In genomic region chr3:11720220-11721113, GRCh38 we compare ENCODE assay signal across 8 cellular contexts.
A peak's percentile ranks its signal among the peaks of the same experiment; 100 is the strongest.
DNase-seq lines count a peak whose midpoint lies in the region; ATAC-seq, FAIRE-seq and TF ChIP-seq lines count a peak whose summit lies in the region.

No MANE protein-coding gene starts in this region.

- no peak for TF ChIP-seq CTCF in dorsolateral prefrontal cortex (IDR thresholded peaks at IDR 0.05 in 54 of 56, conservative IDR thresholded peaks at IDR 0.05 in 2 of 56; ENCODE audit: low read depth in 1 of 56, partially characterized antibody in 56 of 56)
- TF ChIP-seq CTCF in HepG2 (CRISPR knock-in tag; IDR thresholded peaks at IDR 0.05), result peak; percentile 15; the same call in 1 of the 2 replicates

- H4K20me1 ChIP-seq in HepG2 (ENCODE audit: insufficient read depth, low read length), result no peaks in the 10 kb centered on the region

- H3K4me3 ChIP-seq in dorsolateral prefrontal cortex (peak overlapping the region; percentile 56 to 94 (median 85)), HepG2 (replicated peaks in 1 of 3; ENCODE audit: insufficient read depth in 1 of 3, low read depth in 2 of 3, low read length in 3 of 3) (peak overlapping the region; percentile 88 to 95 (median 92))

- TSS peak; percentile 50 for BruUV-seq in HepG2 (replicated peaks; lab: Mats Ljungman, UMichigan)

- POLR2A ChIA-PET in HepG2 (lab: Yijun Ruan, JAX), result no interaction called here

- H3K27me3 ChIP-seq in dorsolateral prefrontal cortex (no peaks in the 10 kb centered on the region), HepG2 (ENCODE audit: control insufficient read depth in 1 of 2, insufficient read depth in 2 of 2, low read length in 2 of 2) (peaks cover 0 to 13% of the 10 kb centered on the region in 2 experiments; a peak in 2 of 5 replicates)

- H3K79me2 ChIP-seq in HepG2 (ENCODE audit: insufficient read depth, low read length), result peaks cover 26% of the 10 kb centered on the region

- in situ Hi-C loops in HepG2 (cut with HindIII; ENCODE audit: extremely low pct_ligation_motif_present, low pct_unique_long_range_greater_than_20kb), result no loop called here

- H3K27ac ChIP-seq in dorsolateral prefrontal cortex (peak overlapping the region in 54 of 59 donors; percentile 14 to 93 (median 80)), HepG2 (ENCODE audit: extremely low read length, insufficient read depth, low read length) (no peak overlapping the region)

- H3K4me1 ChIP-seq in HepG2 (ENCODE audit: insufficient read depth, low read length), result peaks cover 36% of the 10 kb centered on the region

- H2AFZ ChIP-seq in HepG2 (ENCODE audit: low read length), result peak overlapping the region; percentile 73

- H3K9me3 ChIP-seq in HepG2 (ENCODE audit: low read length), result no peaks in the 10 kb centered on the region

- peak; percentile 7; the same call in 1 of the 2 replicates for TF ChIP-seq RAD21 in HepG2 (CRISPR knock-in tag; IDR thresholded peaks at IDR 0.05)

- ATAC-seq in HG02798 (IDR thresholded peaks at IDR 0.05; ENCODE audit: poor library complexity, unreplicated experiment) (peak; percentile 36), HepG2 (peak; percentile 65)

- peak; percentile 58 for DNase-seq in GM04503 (ENCODE audit: low read depth)
- peak; percentile 37 for DNase-seq in NCI-H345 treated with DMSO at 0.1 percent for 48 hours (lab: John Stamatoyannopoulos, UW; ENCODE audit: unreplicated experiment)
- peak; percentile 4 to 26 for DNase-seq in activated CD4-positive, alpha-beta T cell treated with anti-CD3 and anti-CD28 coated beads, Interleukin-2, amount 50 U/mL, for 24 hours (ENCODE audit: low read depth in 1 of 2, low spot score in 1 of 2)
- DNase-seq in dorsolateral prefrontal cortex, result peak; percentile 28 to 73 (median 56)
- peak; percentile 46 for DNase-seq in HepG2 (ENCODE audit: low spot score)
- DNase-seq in stimulated activated CD4-positive, alpha-beta T cell treated with anti-CD3 and anti-CD28 coated beads, Interleukin-2, amount 100 ng/mL, for 24 hours, result peak; percentile 53 to 58
- no peak for DNase-seq in NK-92 (lab: John Stamatoyannopoulos, UW; ENCODE audit: unreplicated experiment)

- intact Hi-C loops in dorsolateral prefrontal cortex (cut with DNase I), result no loop called here
- intact Hi-C loops in HepG2 (cut with micrococcal nuclease; ENCODE audit: unreplicated experiment), result loop anchor here (2.0 to 5.0 kb wide), 3 partner anchors 50 to 97 kb away; no protein-coding TSS in a partner anchor

- no peak; a peak in 1 of 4 replicates for TF ChIP-seq POLR2A in HepG2 (IDR thresholded peaks at IDR 0.05; ENCODE audit: insufficient read depth in 1 of 2, low read depth in 2 of 2, low read length in 2 of 2)

- H3K36me3 ChIP-seq in HepG2 (replicated peaks in 1 of 2; ENCODE audit: control insufficient read depth in 1 of 2, insufficient read depth in 2 of 2, low read length in 2 of 2), result no peaks in the 10 kb centered on the region

- WGBS in HepG2 (ENCODE audit: low lambda C conversion rate), result 0% methylated on average over 12 of the region's 71 CpGs

- peak overlapping the region; percentile 29; the same call in 1 of the 2 replicates for H3K9ac ChIP-seq in HepG2 (ENCODE audit: insufficient read depth, low read depth, low read length)

- CTCF ChIA-PET in HepG2 (lab: Yijun Ruan, JAX; ENCODE audit: low intra/inter-chr PET ratio, low total read pairs), result no interaction called here

- TF ChIP-seq EP300 in HepG2 (IDR thresholded peaks at IDR 0.05; ENCODE audit: low read depth in 2 of 2, low read length in 2 of 2), result no peak
- no peak for TF ChIP-seq EP300 in HepG2 (CRISPR knock-in tag; IDR thresholded peaks at IDR 0.05; ENCODE audit: borderline replicate concordance)

- H3K4me2 ChIP-seq in HepG2 (ENCODE audit: low read depth, low read length), result peak overlapping the region; percentile 87

- peak; percentile 34 for FAIRE-seq in HepG2 (lab: Jason Lieb, UNC)

TF ChIP-seq in HepG2, 621 proteins besides CTCF, POLR2A, EP300 and RAD21 (continues in another document):
- TF ChIP-seq FUBP1 (CRISPR knock-in tag; IDR thresholded peaks at IDR 0.05; ENCODE audit: borderline replicate concordance) (no peak), GMEB1 (CRISPR knock-in tag; IDR thresholded peaks at IDR 0.05; ENCODE audit: borderline replicate concordance) (no peak; the same call in 1 of the 2 replicates), RXRB (CRISPR knock-in tag; IDR thresholded peaks at IDR 0.05; ENCODE audit: borderline replicate concordance) (peak; percentile 36; the same call in 1 of the 2 replicates), IKZF5 (CRISPR knock-in tag; IDR thresholded peaks at IDR 0.05) (peak; percentile 30; the same call in 1 of the 2 replicates), FOXK1 (CRISPR knock-in tag; IDR thresholded peaks at IDR 0.05; ENCODE audit: borderline replicate concordance, low read depth) (no peak), MAFG (CRISPR knock-in tag; IDR thresholded peaks at IDR 0.05) (no peak), ZFP90 (CRISPR knock-in tag; IDR thresholded peaks at IDR 0.05; ENCODE audit: borderline replicate concordance) (0 out of 2 replicates have a peak, but pooled peaks have one; percentile 55), ZBTB26 (CRISPR knock-in tag; IDR thresholded peaks at IDR 0.05; ENCODE audit: borderline replicate concordance) (peak; percentile 46; the same call in 1 of the 2 replicates), ZMYM4 (CRISPR knock-in tag; IDR thresholded peaks at IDR 0.05) (0 out of 2 replicates have a peak, but pooled peaks have one; percentile 5), TMF1 (CRISPR knock-in tag; IDR thresholded peaks at IDR 0.05; ENCODE audit: low read depth) (0 out of 2 replicates have a peak, but pooled peaks have one; percentile 58), ERF (CRISPR knock-in tag; IDR thresholded peaks at IDR 0.05) (0 out of 2 replicates have a peak, but pooled peaks have one; percentile 68), ZNF883 (CRISPR knock-in tag; IDR thresholded peaks at IDR 0.05; ENCODE audit: not compliant biosample characterization) (peak; percentile 79)
